Comparison of ENCODE assay signal across 8 cellular contexts in genomic region chr15:70741107-70741511, GRCh38. TPM values are rescaled to one million over a fixed set of nuclear protein-coding genes. Genes with fewer than 3 reads are reported as not detected.
A peak's percentile ranks its signal among the peaks of the same experiment; 100 is the strongest.
DNase-seq lines count a peak whose midpoint lies in the region; ATAC-seq and TF ChIP-seq lines count a peak whose summit lies in the region.

No MANE protein-coding gene starts in this region.

- POLR2A ChIA-PET in HEK293T (lab: Yijun Ruan, JAX) = no interaction called here

- no peak overlapping the region for H3K27ac Mint-ChIP-seq in effector memory CD8-positive, alpha-beta T cell

- H3K4me3 Mint-ChIP-seq in effector memory CD8-positive, alpha-beta T cell = no peak overlapping the region

- no peaks in the 10 kb centered on the region for H3K9me3 Mint-ChIP-seq in effector memory CD8-positive, alpha-beta T cell

- peak; percentile 94 for ATAC-seq in left ventricle myocardium superior
- ATAC-seq in effector memory CD8-positive, alpha-beta T cell (replicated peaks) = no peak

- H3K36me3 Mint-ChIP-seq in effector memory CD8-positive, alpha-beta T cell (ENCODE audit: insufficient read depth) = no peaks in the 10 kb centered on the region

- CTCF ChIA-PET in HEK293T (lab: Yijun Ruan, JAX) = interaction anchor here (0.7 kb wide), 1 partner anchor 133 kb away, joined by 5 read pairs; no protein-coding TSS in a partner anchor

- DNase-seq in HEK293T (ENCODE audit: extremely low spot score) (peak; percentile 16), SKM-1 (lab: John Stamatoyannopoulos, UW; ENCODE audit: unreplicated experiment) (peak; percentile 46), left ventricle myocardium superior (peak; percentile 49), smooth muscle cell of the brain vasculature (ENCODE audit: low read depth, low spot score) (peak; percentile 87), middle frontal gyrus (ENCODE audit: extremely low spot score, low spot score) (no peak), NCI-H526 (lab: John Stamatoyannopoulos, UW) (no peak)
- no peak for DNase-seq in activated CD8-positive, alpha-beta memory T cell treated with anti-CD3 and anti-CD28 coated beads, Interleukin-2, amount 50 U/mL, for 48 hours
- DNase-seq in effector memory CD8-positive, alpha-beta T cell = no peak

- H3K4me1 Mint-ChIP-seq in effector memory CD8-positive, alpha-beta T cell (ENCODE audit: low read depth in 2 of 2) = no peaks in the 10 kb centered on the region

- intact Hi-C loops in left ventricle myocardium superior (cut with micrococcal nuclease) = no loop called here

- H3K27me3 Mint-ChIP-seq in effector memory CD8-positive, alpha-beta T cell = peaks cover 10 to 27% of the 10 kb centered on the region in 2 donors

TF ChIP-seq in HEK293T, 16 proteins besides CTCF, POLR2A, EP300 and RAD21:
- TF ChIP-seq FOXA1 (IDR thresholded peaks at IDR 0.05) = no peak
- TF ChIP-seq LEF1 (IDR thresholded peaks at IDR 0.05; ENCODE audit: borderline replicate concordance) = no peak
- TF ChIP-seq ELF4 (IDR thresholded peaks at IDR 0.05) = no peak
- TF ChIP-seq FOXK2 (IDR thresholded peaks at IDR 0.05) = no peak
- TF ChIP-seq NFRKB (IDR thresholded peaks at IDR 0.05) = no peak
- TF ChIP-seq TARDBP (IDR thresholded peaks at IDR 0.05) = no peak

RNA-seq across cellular contexts. Expression of gene UACA, which starts 22.2 kb away (rescaled TPM):
- total RNA-seq in left ventricle myocardium superior = 32.9 TPM

Comparison
In these comparisons a context has a peak if more than half of its experiments do, and no peak if none do; other contexts are left out.
1. DNase-seq: peak in HEK293T (single experiment), SKM-1 (single experiment), left ventricle myocardium superior (single experiment) and smooth muscle cell of the brain vasculature (single experiment); none in activated CD8-positive, alpha-beta memory T cell treated with anti-CD3 and anti-CD28 coated beads, Interleukin-2, amount 50 U/mL, for 48 hours (single experiment), middle frontal gyrus (single experiment), effector memory CD8-positive, alpha-beta T cell (0 of 3) and NCI-H526 (0 of 2).